ENCODE assay signal across 4 cellular contexts in genomic region chr1:103744449-103744848, GRCh38. TPM values are rescaled to one million over a fixed set of nuclear protein-coding genes. Genes with fewer than 3 reads are reported as not detected.
"Had no signal": no experiment of that assay in that cellular context is flagged by ENCODE, and none has a peak within 500 bp of the region (broad histone marks: within the 10 kb centered on the region; RNA-seq: fewer than 3 reads in every experiment).

No MANE protein-coding gene starts in this region.

RNA-seq across cellular contexts. Expression of gene AMY1C, which starts 5.2 kb away (rescaled TPM):
- total RNA-seq: LHCN-M2, M059J, MCF 10A, NCI-H460 had no signal

RNA-seq across cellular contexts. Expression of gene AMY1B, which starts 48.4 kb away (rescaled TPM):
- total RNA-seq: LHCN-M2, M059J, MCF 10A, NCI-H460 had no signal
